10 cellular contexts compared by ENCODE assay signal in genomic region chr7:90766814-90767564, GRCh38.
DNase-seq lines count a peak whose midpoint lies in the region; ATAC-seq and TF ChIP-seq lines count a peak whose summit lies in the region.
"Had no signal": no experiment of that assay in that cellular context is flagged by ENCODE, and none has a peak within 500 bp of the region (broad histone marks: within the 10 kb centered on the region; RNA-seq: fewer than 3 reads in every experiment).

No MANE protein-coding gene starts in this region.

- H3K27ac ChIP-seq in gastroesophageal sphincter, result no peak overlapping the region

- H3K4me1 ChIP-seq in gastroesophageal sphincter, result no peaks in the 10 kb centered on the region

- TF ChIP-seq EP300 in gastroesophageal sphincter (IDR thresholded peaks at IDR 0.05), result no peak

- TF ChIP-seq CTCF in gastroesophageal sphincter (IDR thresholded peaks at IDR 0.05), result no peak

- no peak overlapping the region for H3K4me3 ChIP-seq in gastroesophageal sphincter

- no peak for TF ChIP-seq POLR2A in gastroesophageal sphincter (IDR thresholded peaks at IDR 0.05)

- 58 to 88% methylated on average over 5 to 6 of the region's 7 CpGs for WGBS in gastroesophageal sphincter (ENCODE audit: low coverage in 1 of 2), 2 donors

- ATAC-seq in gastroesophageal sphincter (peak; percentile 27), HG02642 (IDR thresholded peaks at IDR 0.05; ENCODE audit: poor library complexity, unreplicated experiment) (no peak), HG03280 (IDR thresholded peaks at IDR 0.05; ENCODE audit: unreplicated experiment) (no peak), GM19452 (IDR thresholded peaks at IDR 0.05; ENCODE audit: unreplicated experiment) (no peak)

- no peaks in the 10 kb centered on the region for H3K27me3 ChIP-seq in gastroesophageal sphincter

- DNase-seq in COLO668 (lab: John Stamatoyannopoulos, UW; ENCODE audit: unreplicated experiment) (peak; percentile 47), RPMI7951 (ENCODE audit: low read depth) (peak; percentile 13), occipital lobe (lab: John Stamatoyannopoulos, UW) (peak; percentile 55)
- DNase-seq in stimulated activated CD4-positive, alpha-beta T cell treated with anti-CD3 and anti-CD28 coated beads, Interleukin-4, amount 100 ng/mL, for 1 hour, result no peak
- DNase-seq: activated gamma-delta T cell treated with Interleukin-2 at 50 U/mL for 16 hours; CD8-positive, alpha-beta memory T cell had no signal

- H3K9me3 ChIP-seq in gastroesophageal sphincter, result no peaks in the 10 kb centered on the region

- no peaks in the 10 kb centered on the region for H3K36me3 ChIP-seq in gastroesophageal sphincter
